In the genomic region with DNA sequence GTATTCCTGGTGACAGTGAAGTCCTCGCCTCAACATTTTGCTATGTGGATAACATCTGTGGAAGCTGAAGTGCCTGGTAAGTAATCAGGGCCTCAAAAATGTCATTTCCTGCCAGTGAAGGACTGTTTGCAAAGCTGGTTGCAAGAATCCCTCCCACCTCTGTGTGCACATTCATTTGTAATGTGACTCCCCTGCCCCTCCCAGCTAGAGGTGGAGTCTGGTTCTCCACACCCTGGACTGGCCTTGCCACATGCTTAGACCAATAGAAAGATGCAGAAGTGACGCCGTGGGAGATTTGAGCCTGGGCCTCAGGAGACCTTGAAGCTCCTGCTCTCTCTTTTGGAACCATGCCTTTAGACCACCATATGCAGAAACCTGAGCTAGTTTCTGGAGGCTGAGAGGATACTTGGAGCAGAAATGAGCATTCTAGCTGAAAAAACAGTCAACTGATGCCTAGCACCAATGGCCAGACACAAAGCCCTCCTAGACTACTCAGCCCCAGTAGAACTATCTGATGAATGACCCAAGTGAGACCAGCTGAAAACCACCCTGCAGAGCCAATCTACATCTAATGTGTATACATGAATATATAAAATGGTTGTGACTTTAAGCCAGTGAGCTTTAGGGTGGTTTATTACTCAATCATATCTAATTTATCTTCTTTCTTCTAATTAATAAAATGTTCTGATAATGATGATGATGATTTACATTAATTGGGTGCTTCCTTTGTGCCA, we compare ENCODE assay signal across 11 cellular contexts. TPM values are rescaled to one million over a fixed set of nuclear protein-coding genes. Genes with fewer than 3 reads are reported as not detected.
DNase-seq lines count a peak whose midpoint lies in the region; ATAC-seq and TF ChIP-seq lines count a peak whose summit lies in the region.
"Had no signal": no experiment of that assay in that cellular context is flagged by ENCODE, and none has a peak within 500 bp of the region (broad histone marks: within the 10 kb centered on the region; RNA-seq: fewer than 3 reads in every experiment).

No MANE protein-coding gene starts in this region.

- no peak for TF ChIP-seq EP300 in gastroesophageal sphincter (IDR thresholded peaks at IDR 0.05)

- H3K36me3 ChIP-seq in RWPE2 (ENCODE audit: low read depth) (no peaks in the 10 kb centered on the region), gastroesophageal sphincter (no peaks in the 10 kb centered on the region)

- H3K27me3 Mint-ChIP-seq in nephron progenitor cell (ENCODE audit: low read depth, poor library complexity): peaks cover 5% of the 10 kb centered on the region

- no peaks in the 10 kb centered on the region for H3K36me3 Mint-ChIP-seq in nephron progenitor cell (ENCODE audit: low read depth)

- H3K4me1 ChIP-seq in RWPE2 (ENCODE audit: insufficient read depth, poor library complexity, severe bottlenecking) (no peaks in the 10 kb centered on the region), gastroesophageal sphincter (no peaks in the 10 kb centered on the region)
- H3K4me1 ChIP-seq: testis had no signal

- peak overlapping the region; percentile 82 for H3K27ac Mint-ChIP-seq in nephron progenitor cell
- H3K27ac Mint-ChIP-seq: activated CD8-positive, alpha-beta T cell treated with anti-CD3 and anti-CD28 coated beads, Interleukin-2, amount 10 ng/mL, durations not matched to agents 7 days and 5 days had no signal

- TF ChIP-seq CTCF in RWPE2 (IDR thresholded peaks at IDR 0.05; ENCODE audit: poor library complexity, severe bottlenecking): no peak
- TF ChIP-seq CTCF in nephron progenitor cell (IDR thresholded peaks at IDR 0.05): no peak
- TF ChIP-seq CTCF in gastroesophageal sphincter (IDR thresholded peaks at IDR 0.05): no peak

- 50 to 89% methylated on average over 1 to 2 of the region's 3 CpGs for WGBS in gastroesophageal sphincter (ENCODE audit: low coverage in 1 of 2), 2 donors

- ATAC-seq in RWPE2 (ENCODE audit: low read depth) (0 out of 3 replicates have a peak, but pooled peaks have one; percentile 23), gastroesophageal sphincter (no peak), GM21515 (IDR thresholded peaks at IDR 0.05; ENCODE audit: unreplicated experiment) (no peak)
- ATAC-seq: activated CD8-positive, alpha-beta T cell treated with anti-CD3 and anti-CD28 coated beads, Interleukin-2, amount 10 ng/mL, durations not matched to agents 7 days and 5 days had no signal

- H3K27me3 ChIP-seq in RWPE2 (ENCODE audit: insufficient read depth, poor library complexity, severe bottlenecking): peaks cover 4% of the 10 kb centered on the region
- H3K27me3 ChIP-seq in gastroesophageal sphincter: peaks cover 39% of the 10 kb centered on the region
- H3K27me3 ChIP-seq: testis had no signal

- peaks cover 15% of the 10 kb centered on the region for H3K9me3 Mint-ChIP-seq in nephron progenitor cell

- TF ChIP-seq POLR2A in gastroesophageal sphincter (IDR thresholded peaks at IDR 0.05): no peak

- no peak overlapping the region for H3K27ac ChIP-seq in RWPE2 (ENCODE audit: poor library complexity, severe bottlenecking)
- no peak overlapping the region for H3K27ac ChIP-seq in gastroesophageal sphincter
- H3K27ac ChIP-seq: testis had no signal

- H3K4me1 Mint-ChIP-seq in nephron progenitor cell: peaks cover 54% of the 10 kb centered on the region

- DNase-seq in NCI-H1417 (lab: John Stamatoyannopoulos, UW): peak; percentile 32 to 86 (median 56)
- DNase-seq in NCI-H1417 treated with DMSO at 0.1 percent for 48 hours (lab: John Stamatoyannopoulos, UW): no peak
- DNase-seq in NCI-H146 (lab: John Stamatoyannopoulos, UW): peak; percentile 81
- DNase-seq in RWPE2 (ENCODE audit: low spot score): peak; percentile 19
- peak; percentile 66 for DNase-seq in nephron progenitor cell
- no peak for DNase-seq in activated T-cell treated with anti-CD3 and anti-CD28 coated beads for 4 hours
- DNase-seq: activated CD8-positive, alpha-beta T cell treated with anti-CD3 and anti-CD28 coated beads, Interleukin-2, amount 10 ng/mL, durations not matched to agents 7 days and 5 days; kidney; testis had no signal

- H3K4me3 ChIP-seq in RWPE2 (ENCODE audit: severe bottlenecking) (no peak overlapping the region), gastroesophageal sphincter (no peak overlapping the region)
- H3K4me3 ChIP-seq: testis had no signal

- H3K9me3 ChIP-seq in RWPE2 (ENCODE audit: severe bottlenecking) (no peaks in the 10 kb centered on the region), gastroesophageal sphincter (peaks cover 0 to 11% (median 0%) of the 10 kb centered on the region in 3 donors)
- H3K9me3 ChIP-seq: testis had no signal

- peak overlapping the region; percentile 15 for H3K4me3 Mint-ChIP-seq in nephron progenitor cell
- H3K4me3 Mint-ChIP-seq: activated CD8-positive, alpha-beta T cell treated with anti-CD3 and anti-CD28 coated beads, Interleukin-2, amount 10 ng/mL, durations not matched to agents 7 days and 5 days had no signal

RNA-seq across cellular contexts. Expression of gene CRMP1, which starts 47.8 kb away (rescaled TPM):
- 1 to 10 TPM in 3 of 4 donors, under 1 TPM in 1; 0.62 to 4.3 (median 1.6) TPM for total RNA-seq in gastroesophageal sphincter
- total RNA-seq: activated CD8-positive, alpha-beta T cell treated with anti-CD3 and anti-CD28 coated beads, Interleukin-2, amount 10 ng/mL, durations not matched to agents 7 days and 5 days had no signal

Comparison
In these comparisons a context has a peak if more than half of its experiments do, and no peak if none do; other contexts are left out.
1. DNase-seq: peak in NCI-H1417 (3 of 3), NCI-H146 (single experiment), RWPE2 (single experiment) and nephron progenitor cell (single experiment); none in NCI-H1417 treated with DMSO at 0.1 percent for 48 hours (single experiment) and activated T-cell treated with anti-CD3 and anti-CD28 coated beads for 4 hours (single experiment).